Comparison of ENCODE assay signal across 13 cellular contexts in the genomic region with DNA sequence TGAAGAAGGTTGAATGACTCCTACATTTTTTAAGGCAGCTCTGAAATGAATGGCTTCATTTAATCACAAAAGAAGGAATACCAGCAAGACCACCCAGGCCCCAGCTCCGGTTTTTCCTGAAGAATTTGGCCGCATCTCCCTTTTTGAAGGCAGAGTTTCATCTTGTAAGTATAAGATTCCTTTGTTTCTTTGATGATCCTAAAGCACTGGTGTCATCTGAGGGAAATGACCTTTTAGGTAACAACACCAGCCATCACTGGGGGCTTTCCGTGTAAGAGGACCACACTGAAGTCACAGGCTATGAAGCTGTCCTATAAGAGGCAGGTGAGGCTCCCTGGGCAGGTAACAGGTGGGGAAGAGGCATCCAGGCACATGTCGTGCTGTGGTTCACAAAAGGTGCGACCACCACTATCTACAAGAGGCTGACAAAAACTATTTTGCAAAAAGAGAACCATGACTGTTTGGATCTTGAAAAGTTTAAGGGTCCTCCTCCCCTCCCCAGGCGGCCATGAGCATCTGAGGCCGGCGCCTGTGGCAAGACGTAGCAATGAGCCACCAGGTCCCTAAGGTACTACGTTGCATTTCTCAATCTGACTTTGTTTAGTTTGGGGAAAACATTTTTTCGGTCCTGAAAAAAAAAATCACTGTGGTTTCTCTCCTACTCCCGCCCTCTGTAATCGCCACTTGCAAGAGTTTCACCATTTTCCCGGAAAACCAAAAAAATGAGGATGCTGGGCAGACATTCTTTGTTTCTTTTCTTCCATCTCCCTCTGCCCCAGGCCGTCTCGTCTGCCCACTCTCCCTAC. TPM values are rescaled to one million over a fixed set of nuclear protein-coding genes. Genes with fewer than 3 reads are reported as not detected.
A peak's percentile ranks its signal among the peaks of the same experiment; 100 is the strongest.
DNase-seq lines count a peak whose midpoint lies in the region; ATAC-seq and TF ChIP-seq lines count a peak whose summit lies in the region.
"Had no signal": no experiment of that assay in that cellular context is flagged by ENCODE, and none has a peak within 500 bp of the region (broad histone marks: within the 10 kb centered on the region; RNA-seq: fewer than 3 reads in every experiment).

No MANE protein-coding gene starts in this region.

- TF ChIP-seq POLR2A in esophagus squamous epithelium (IDR thresholded peaks at IDR 0.05) (no peak), gastrocnemius medialis (IDR thresholded peaks at IDR 0.05) (no peak)

- ATAC-seq in gastrocnemius medialis (no peak), HG02623 (IDR thresholded peaks at IDR 0.05; ENCODE audit: unreplicated experiment) (no peak)

- H3K9me3 ChIP-seq in esophagus squamous epithelium (no peaks in the 10 kb centered on the region), skeletal muscle satellite cell (replicated peaks; ENCODE audit: low read length) (peaks cover 4% of the 10 kb centered on the region), gastrocnemius medialis (no peaks in the 10 kb centered on the region)

- H3K27ac ChIP-seq in esophagus squamous epithelium (peak overlapping the region; percentile 90 to 94 (median 92)), gastrocnemius medialis (no peak overlapping the region)

- H3K4me2 ChIP-seq in skeletal muscle satellite cell (ENCODE audit: low read length) = peak overlapping the region; percentile 44

- in situ Hi-C loops in gastrocnemius medialis (cut with MboI; ENCODE audit: low sequenced_read_pairs in 4 of 4) = no loop called here

- 46 to 59% methylated on average over 15 of the region's 16 CpGs for WGBS in esophagus squamous epithelium, 2 donors

- H3K9ac ChIP-seq in skeletal muscle satellite cell (ENCODE audit: low read depth, low read length) = peak overlapping the region; percentile 66

- no peak for TF ChIP-seq CTCF in esophagus squamous epithelium (IDR thresholded peaks at IDR 0.05)
- no peak for TF ChIP-seq CTCF in gastrocnemius medialis (IDR thresholded peaks at IDR 0.05 in 4 of 5, conservative IDR thresholded peaks at IDR 0.05 in 1 of 5)

- peak; percentile 22 for DNase-seq in ELF-1 (ENCODE audit: low read depth, low spot score)
- DNase-seq in RPMI7951 (ENCODE audit: low read depth) = peak; percentile 11
- DNase-seq in esophagus squamous epithelium (lab: John Stamatoyannopoulos, UW) = no peak
- no peak for DNase-seq in NCI-H128 (lab: John Stamatoyannopoulos, UW; ENCODE audit: unreplicated experiment)
- no peak for DNase-seq in gastrocnemius medialis
- DNase-seq in cardiac septum (ENCODE audit: low spot score) = no peak
- DNase-seq: activated effector memory CD4-positive, alpha-beta T cell treated with Interleukin-2 at 50 U/mL for 16 hours; caudate nucleus; NCI-H1092; stimulated activated CD4-positive, alpha-beta T cell treated with anti-CD3 and anti-CD28 coated beads, Interleukin-2, amount 100 ng/mL, for 24 hours; T-helper 2 cell had no signal

- peak overlapping the region; percentile 18 to 54 (median 27) for H3K4me3 ChIP-seq in esophagus squamous epithelium
- H3K4me3 ChIP-seq in skeletal muscle satellite cell (ENCODE audit: low read length) = peak overlapping the region; percentile 29
- H3K4me3 ChIP-seq in gastrocnemius medialis = no peak overlapping the region

- intact Hi-C loops in esophagus squamous epithelium (cut with DNase I) = no loop called here
- intact Hi-C loops in gastrocnemius medialis (cut with DNase I; ENCODE audit: low total_unique reads) = no loop called here
- intact Hi-C loops in cardiac septum (cut with DNase I) = loop anchor here (5.0 kb wide), 2 partner anchors 34 to 41 kb away; no protein-coding TSS in a partner anchor

- H3K4me1 ChIP-seq in esophagus squamous epithelium = peaks cover 17 to 60% (median 27%) of the 10 kb centered on the region in 3 donors
- peaks cover 42% of the 10 kb centered on the region for H3K4me1 ChIP-seq in skeletal muscle satellite cell (ENCODE audit: control insufficient read depth, insufficient read depth, low read length)
- H3K4me1 ChIP-seq in gastrocnemius medialis = peaks cover 0 to 13% of the 10 kb centered on the region in 2 donors

- no peaks in the 10 kb centered on the region for H3K27me3 ChIP-seq in esophagus squamous epithelium
- no peaks in the 10 kb centered on the region for H3K27me3 ChIP-seq in skeletal muscle satellite cell (ENCODE audit: control insufficient read depth, insufficient read depth, low read length)
- H3K27me3 ChIP-seq in gastrocnemius medialis = no peaks in the 10 kb centered on the region

- H3K36me3 ChIP-seq in esophagus squamous epithelium = no peaks in the 10 kb centered on the region
- no peaks in the 10 kb centered on the region for H3K36me3 ChIP-seq in skeletal muscle satellite cell (ENCODE audit: insufficient read depth, low read length)
- H3K36me3 ChIP-seq in gastrocnemius medialis = no peaks in the 10 kb centered on the region

RNA-seq across cellular contexts. Expression of gene IRF2BP2, which starts 46.3 kb away (rescaled TPM):
- 41.6 and 47.7 TPM in 2 replicates for total RNA-seq in RPMI7951 (2014; rRNA removed; shearing (Covaris generic))
- total RNA-seq in esophagus squamous epithelium (10 to 100 TPM; 52.5 to 66.8 (median 57.6) TPM), gastrocnemius medialis (10 to 100 TPM; 32.2 to 92.0 (median 52.2) TPM), cardiac septum (65.6 TPM)
- total RNA-seq in skeletal muscle satellite cell (2012; rRNA removed) = 61.6 and 73.8 TPM in 2 replicates

Comparison
In these comparisons a context has a peak if more than half of its experiments do, and no peak if none do; other contexts are left out.
1. DNase-seq: peak in ELF-1 (single experiment) and RPMI7951 (single experiment); none in esophagus squamous epithelium (single experiment), NCI-H128 (single experiment), gastrocnemius medialis (0 of 2) and cardiac septum (single experiment).
2. H3K27ac ChIP-seq: peak in esophagus squamous epithelium (4 of 4); none in gastrocnemius medialis (0 of 4).
3. H3K4me3 ChIP-seq: peak in esophagus squamous epithelium (4 of 4) and skeletal muscle satellite cell (single experiment); none in gastrocnemius medialis (0 of 4).